Comparison of ENCODE assay signal across 8 cellular contexts in the genomic region with DNA sequence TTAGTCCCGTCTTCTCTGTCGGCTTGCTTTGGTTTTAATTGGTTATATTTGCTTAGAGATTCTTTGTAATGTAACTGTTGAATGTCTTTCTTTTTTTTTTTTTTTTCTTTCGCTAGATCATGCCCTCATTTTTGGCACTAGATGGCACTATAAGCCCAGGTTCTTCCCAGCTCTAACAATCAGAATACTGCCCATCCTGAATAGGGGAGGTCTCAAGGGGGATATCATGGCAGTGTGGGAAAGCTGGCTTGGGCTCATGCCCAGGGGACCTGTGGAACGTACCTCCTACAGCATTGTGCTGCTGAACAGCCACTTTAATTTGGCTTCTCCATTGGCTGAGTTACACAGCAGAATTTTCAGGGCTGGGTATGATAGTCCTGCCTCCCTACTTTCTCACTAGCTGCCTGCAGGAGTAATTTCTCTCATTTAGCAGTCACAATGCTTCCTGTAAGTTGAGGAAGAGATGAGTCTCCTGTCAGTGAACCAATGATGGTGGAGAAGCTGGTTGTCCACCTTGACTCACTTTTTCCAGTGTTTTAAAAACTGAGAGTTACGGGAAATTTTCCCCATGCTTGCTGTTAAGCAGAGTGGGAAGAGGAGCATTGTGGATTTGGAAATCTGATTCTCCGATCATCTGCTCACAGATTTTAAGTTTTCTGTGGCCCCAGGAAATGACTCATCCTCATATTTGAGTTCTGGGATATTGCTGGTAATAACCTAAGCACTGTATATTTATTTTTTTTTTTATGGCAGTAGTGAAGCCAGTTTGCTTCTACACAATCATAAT. TPM values are rescaled to one million over a fixed set of nuclear protein-coding genes. Genes with fewer than 3 reads are reported as not detected.
DNase-seq lines count a peak whose midpoint lies in the region; ATAC-seq and TF ChIP-seq lines count a peak whose summit lies in the region.
"Had no signal": no experiment of that assay in that cellular context is flagged by ENCODE, and none has a peak within 500 bp of the region (broad histone marks: within the 10 kb centered on the region; RNA-seq: fewer than 3 reads in every experiment).

No MANE protein-coding gene starts in this region.

- H3K9ac ChIP-seq in colonic mucosa (ENCODE audit: low read depth in 2 of 2, low read length in 2 of 2), result no peak overlapping the region

- no peaks in the 10 kb centered on the region for H3K36me3 ChIP-seq in colonic mucosa

- in situ Hi-C loops in GM13977 (cut with MboI; ENCODE audit: low pct_unique_long_range_greater_than_20kb, low sequenced_read_pairs, unreplicated experiment), result loop anchor here (10.0 kb wide), 1 partner anchor 204 kb away; no protein-coding TSS in a partner anchor

- ATAC-seq in GM18873 (IDR thresholded peaks at IDR 0.05; ENCODE audit: low FRiP score, unreplicated experiment) (no peak), HG02884 (IDR thresholded peaks at IDR 0.05; ENCODE audit: unreplicated experiment) (no peak), HG02623 (IDR thresholded peaks at IDR 0.05; ENCODE audit: unreplicated experiment) (no peak)

- DNase-seq in GM13977 (ENCODE audit: low spot score) (no peak), NCI-H1694 (lab: John Stamatoyannopoulos, UW) (peak; percentile 36), colonic mucosa (no peak), retinal pigment epithelial cell (ENCODE audit: low read depth) (no peak)

- TF ChIP-seq CTCF in GM13977 (IDR thresholded peaks at IDR 0.05; ENCODE audit: extremely low read depth, insufficient read depth, missing control alignments), result peak; percentile 51
- TF ChIP-seq CTCF in colonic mucosa (IDR thresholded peaks at IDR 0.05), result peak; percentile 41
- peak; percentile 40 for TF ChIP-seq CTCF in retinal pigment epithelial cell (conservative IDR thresholded peaks at IDR 0.05; ENCODE audit: low read depth, low read length)

- H3K4me3 ChIP-seq in colonic mucosa (no peak overlapping the region), retinal pigment epithelial cell (ENCODE audit: low read length) (no peak overlapping the region)

- H3K4me1 ChIP-seq in colonic mucosa, result no peaks in the 10 kb centered on the region

- H3K9me3 ChIP-seq in colonic mucosa, result no peaks in the 10 kb centered on the region

- H3K27me3 ChIP-seq in colonic mucosa, result no peaks in the 10 kb centered on the region

- intact Hi-C loops in colonic mucosa (cut with DNase I), result loop anchor here (2.0 kb wide), 1 partner anchor 200 kb away; no protein-coding TSS in a partner anchor

- no peak overlapping the region for H3K27ac ChIP-seq in colonic mucosa
- H3K27ac ChIP-seq: HL-60 had no signal

RNA-seq across cellular contexts. Expression of gene RAD51AP2, which starts 47.2 kb away (rescaled TPM):
- under 1 TPM; 0.11 to 0.12 TPM for total RNA-seq in colonic mucosa
